1 cellular context compared by ENCODE assay signal in genomic region chr1:8358897-8359616, GRCh38.
TF ChIP-seq lines count a peak whose summit lies in the region.

No MANE protein-coding gene starts in this region.

TF ChIP-seq in IMR-90, 13 proteins besides CTCF, POLR2A, EP300 and RAD21:
- TF ChIP-seq CHD1 (IDR thresholded peaks at IDR 0.05; ENCODE audit: low read depth, low read length) (no peak), SMC3 (IDR thresholded peaks at IDR 0.05; ENCODE audit: low read depth, low read length) (no peak), NFE2L2 (IDR thresholded peaks at IDR 0.05; ENCODE audit: low read depth, low read length) (no peak), BHLHE40 (IDR thresholded peaks at IDR 0.05; ENCODE audit: low read depth, low read length) (no peak)
TF ChIP-seq in IMR-90: peak in this region for 0.
